In the genomic region with DNA sequence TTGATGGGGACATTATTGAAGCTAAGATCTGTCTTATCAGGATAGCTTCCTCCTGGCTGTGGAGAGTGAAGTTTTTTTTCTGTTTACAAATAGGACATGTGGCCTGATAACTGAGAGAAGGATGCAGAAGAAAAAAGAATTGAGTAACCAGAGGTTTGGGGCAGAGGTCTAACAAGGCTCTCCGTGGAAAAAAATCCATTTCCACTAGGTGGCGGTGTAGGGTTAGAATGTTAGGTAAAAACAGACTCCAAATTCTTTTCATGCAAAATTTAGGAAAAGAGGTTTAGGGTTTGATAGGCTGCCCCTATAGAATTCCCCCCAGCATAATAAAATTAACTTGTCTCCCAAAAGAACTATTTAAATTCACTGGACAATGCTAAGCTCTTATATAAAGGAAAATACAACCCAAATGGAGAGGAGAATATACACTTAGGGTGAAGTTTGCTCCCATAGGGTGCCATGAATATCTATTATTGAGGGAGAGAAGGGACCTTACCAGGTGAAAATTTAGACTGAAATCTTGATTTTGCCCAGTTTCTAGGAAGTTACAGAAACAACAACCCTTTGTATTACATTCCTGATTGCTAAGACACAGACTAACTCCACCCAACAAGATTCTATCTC, we compare ENCODE assay signal across 7 cellular contexts.
DNase-seq lines count a peak whose midpoint lies in the region; ATAC-seq and FAIRE-seq lines count a peak whose summit lies in the region.

No MANE protein-coding gene starts in this region.

- no peaks in the 10 kb centered on the region for H3K36me3 Mint-ChIP-seq in activated naive CD8-positive, alpha-beta T cell treated with anti-CD3 and anti-CD28 coated beads, Interleukin-2, amount 50 U/mL, for 24 hours (ENCODE audit: low read depth)

- no peaks in the 10 kb centered on the region for H3K27me3 Mint-ChIP-seq in activated naive CD8-positive, alpha-beta T cell treated with anti-CD3 and anti-CD28 coated beads, Interleukin-2, amount 50 U/mL, for 24 hours

- peak; percentile 49 for FAIRE-seq in islet of Langerhans (lab: Jason Lieb, UNC)

- ATAC-seq in GM19351 (IDR thresholded peaks at IDR 0.05; ENCODE audit: unreplicated experiment) (peak; percentile 72), GM21423 (IDR thresholded peaks at IDR 0.05; ENCODE audit: unreplicated experiment) (no peak)
- ATAC-seq in activated naive CD8-positive, alpha-beta T cell treated with anti-CD3 and anti-CD28 coated beads, Interleukin-2, amount 50 U/mL, for 24 hours: no peak

- DNase-seq in DMS114 treated with DMSO at 0.1 percent for 48 hours (lab: John Stamatoyannopoulos, UW; ENCODE audit: unreplicated experiment) (peak; percentile 18), NCI-H1105 (lab: John Stamatoyannopoulos, UW) (peak; percentile 32), activated gamma-delta T cell treated with Interleukin-2 at 50 U/mL for 16 hours (no peak)
- peak; percentile 30 for DNase-seq in activated naive CD8-positive, alpha-beta T cell treated with anti-CD3 and anti-CD28 coated beads, Interleukin-2, amount 50 U/mL, for 24 hours

- no peaks in the 10 kb centered on the region for H3K9me3 Mint-ChIP-seq in activated naive CD8-positive, alpha-beta T cell treated with anti-CD3 and anti-CD28 coated beads, Interleukin-2, amount 50 U/mL, for 24 hours

- H3K4me1 Mint-ChIP-seq in activated naive CD8-positive, alpha-beta T cell treated with anti-CD3 and anti-CD28 coated beads, Interleukin-2, amount 50 U/mL, for 24 hours: no peaks in the 10 kb centered on the region

- H3K27ac Mint-ChIP-seq in activated naive CD8-positive, alpha-beta T cell treated with anti-CD3 and anti-CD28 coated beads, Interleukin-2, amount 50 U/mL, for 24 hours: no peak overlapping the region

- H3K4me3 Mint-ChIP-seq in activated naive CD8-positive, alpha-beta T cell treated with anti-CD3 and anti-CD28 coated beads, Interleukin-2, amount 50 U/mL, for 24 hours: no peak overlapping the region
